Comparison of ENCODE assay signal across 35 cellular contexts in the genomic region with DNA sequence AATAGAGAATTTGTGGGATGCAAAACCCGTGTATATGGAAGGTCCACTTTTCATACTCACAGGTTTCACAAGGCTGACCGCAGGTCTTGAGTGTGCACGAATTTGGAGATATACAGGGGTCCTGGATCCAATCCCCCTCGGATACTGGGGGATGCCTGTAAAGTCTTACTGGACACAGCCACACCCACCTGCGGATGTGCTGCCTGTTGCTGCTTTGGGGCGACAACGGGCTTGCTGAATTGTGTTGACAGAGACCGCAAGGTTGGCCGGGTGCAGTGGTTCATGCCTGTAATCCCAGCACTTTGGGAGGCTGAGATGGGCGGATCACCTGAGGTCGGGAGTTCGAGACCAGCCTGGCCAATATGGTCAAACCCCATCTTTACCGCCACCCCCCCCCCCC. TPM values are rescaled to one million over a fixed set of nuclear protein-coding genes. Genes with fewer than 3 reads are reported as not detected.
"Had no signal": no experiment of that assay in that cellular context is flagged by ENCODE, and none has a peak within 500 bp of the region (broad histone marks: within the 10 kb centered on the region; RNA-seq: fewer than 3 reads in every experiment).

No MANE protein-coding gene starts in this region.

- H3K4me3 ChIP-seq: MG63 had no signal

- DNase-seq: Karpas-422, Kasumi-1, MG63, MM.1S, MV-4-11, NCI-H1048, NCI-H1092, NCI-H1092 treated with DMSO at 0.1 percent for 48 hours, NCI-H1105, NCI-H1105 treated with DMSO at 0.1 percent for 48 hours, NCI-H1417, NCI-H1417 treated with DMSO at 0.1 percent for 48 hours, NCI-H1436, NCI-H1436 treated with DMSO at 0.1 percent for 48 hours, NCI-H146, NCI-H1694, NCI-H1694 treated with DMSO at 0.1 percent for 48 hours, NCI-H187, NCI-H187 treated with DMSO at 0.1 percent for 48 hours, NCI-H1930, NCI-H2029, NCI-H2029 treated with DMSO at 0.1 percent for 48 hours, NCI-H2081, NCI-H2081 treated with DMSO at 0.1 percent for 48 hours, NCI-H2107, NCI-H2171, NCI-H2171 treated with DMSO at 0.1 percent for 48 hours, NCI-H2227 treated with DMSO at 0.1 percent for 48 hours, NCI-H226, NCI-H345, NCI-H446, NCI-H446 treated with DMSO at 0.1 percent for 48 hours, NCI-H510A, NCI-H510A treated with DMSO at 0.1 percent for 48 hours had no signal

- H3K9me3 ChIP-seq: MG63 had no signal

- H3K27me3 ChIP-seq: MG63 had no signal

- H3K36me3 ChIP-seq: MG63 had no signal

RNA-seq across cellular contexts. Expression of gene SSTR2, which starts 21.5 kb away (rescaled TPM):
- total RNA-seq: MCF 10A had no signal
